In genomic region chr5:103258368-103258956, GRCh38 we compare ENCODE assay signal across 8 cellular contexts.
DNase-seq lines count a peak whose midpoint lies in the region; ATAC-seq and TF ChIP-seq lines count a peak whose summit lies in the region.

Gene MACIR, plus strand, starts transcription at chr5:103258763. Its CDS starts 17,157 bp downstream, at chr5:103275920.

- ATAC-seq in HG02610 (IDR thresholded peaks at IDR 0.05; ENCODE audit: unreplicated experiment) (peak; percentile 90), SK-N-SH treated with all-trans-retinoic acid at 6 μM for 48 hours (peak; percentile 94)

- TF ChIP-seq CTCF in GM10248 (IDR thresholded peaks at IDR 0.05; ENCODE audit: control extremely low read depth, extremely low read depth, low read depth, missing control alignments) = no peak

- peaks cover 22% of the 10 kb centered on the region for H3K4me1 Mint-ChIP-seq in activated naive CD8-positive, alpha-beta T cell (ENCODE audit: low read depth)

- no peaks in the 10 kb centered on the region for H3K9me3 Mint-ChIP-seq in activated naive CD8-positive, alpha-beta T cell (ENCODE audit: low read depth)

- H3K27ac Mint-ChIP-seq in activated naive CD8-positive, alpha-beta T cell = peak within 1 kb of the TSS; percentile 87

- peaks cover 5% of the 10 kb centered on the region for H3K27me3 Mint-ChIP-seq in activated naive CD8-positive, alpha-beta T cell

- DNase-seq in GM10248 (ENCODE audit: extremely low spot score) = peak; percentile 91
- peak; percentile 88 for DNase-seq in NCI-H1092 treated with DMSO at 0.1 percent for 48 hours (lab: John Stamatoyannopoulos, UW)
- peak; percentile 97 for DNase-seq in globus pallidus (ENCODE audit: low spot score)
- DNase-seq in nucleus accumbens (lab: John Stamatoyannopoulos, UW) = peak; percentile 62 to 96 (median 90)
- DNase-seq in superior temporal gyrus (ENCODE audit: extremely low spot score) = peak; percentile 89

- CTCF ChIA-PET in GM10248 (lab: Yijun Ruan, JAX) = interaction anchor here (0.7 to 3.7 kb wide), 9 partner anchors 10 to 217 kb away, joined by 3 to 19 read pairs (median 6); partner anchors contain the start of gene PPIP5K2

- H3K4me3 Mint-ChIP-seq in activated naive CD8-positive, alpha-beta T cell = peak within 1 kb of the TSS; percentile 89

- H3K36me3 Mint-ChIP-seq in activated naive CD8-positive, alpha-beta T cell = no peaks in the 10 kb centered on the region

- POLR2A ChIA-PET in GM10248 (lab: Yijun Ruan, JAX) = interaction anchor here (0.6 to 0.8 kb wide), 5 partner anchors 14 to 194 kb away, joined by 3 to 6 read pairs (median 4); no protein-coding TSS in a partner anchor

TF ChIP-seq in SK-N-SH treated with all-trans-retinoic acid at 6 μM for 48 hours, 23 proteins besides CTCF, POLR2A, EP300 and RAD21:
- no peak for TF ChIP-seq ZFP30 (CRISPR knock-in tag; IDR thresholded peaks at IDR 0.05)
- no peak for TF ChIP-seq ZNF8 (CRISPR knock-in tag; IDR thresholded peaks at IDR 0.05)
- TF ChIP-seq GLIS3 (CRISPR knock-in tag; IDR thresholded peaks at IDR 0.05) = no peak
- TF ChIP-seq CREB5 (CRISPR knock-in tag; IDR thresholded peaks at IDR 0.05; ENCODE audit: low read depth) = no peak
- no peak for TF ChIP-seq CSRNP3 (CRISPR knock-in tag; IDR thresholded peaks at IDR 0.05)
- TF ChIP-seq TCF4 (CRISPR knock-in tag; IDR thresholded peaks at IDR 0.05; ENCODE audit: borderline replicate concordance) = 0 out of 2 replicates have a peak, but pooled peaks have one; percentile 15

Comparison
In these comparisons a context has a peak if more than half of its experiments do, and no peak if none do; other contexts are left out.
1. Peak in every context shown above with its lines: DNase-seq and ATAC-seq.